1 cellular context compared by ENCODE assay signal in genomic region chr18:59268127-59268721, GRCh38.
TF ChIP-seq lines count a peak whose summit lies in the region.

No MANE protein-coding gene starts in this region.

TF ChIP-seq in GM23338, 12 proteins besides CTCF, POLR2A, EP300 and RAD21:
- TF ChIP-seq REST (IDR thresholded peaks at IDR 0.05; ENCODE audit: unreplicated experiment) (no peak), EZH2 (IDR thresholded peaks at IDR 0.05; ENCODE audit: low read depth, unreplicated experiment) (peak; percentile 95), EZH2phosphoT487 (IDR thresholded peaks at IDR 0.05; ENCODE audit: unreplicated experiment) (no peak)
